8 cellular contexts compared by ENCODE assay signal in genomic region chr11:4607782-4608666, GRCh38. TPM values are rescaled to one million over a fixed set of nuclear protein-coding genes. Genes with fewer than 3 reads are reported as not detected.
DNase-seq lines count a peak whose midpoint lies in the region; FAIRE-seq and TF ChIP-seq lines count a peak whose summit lies in the region.

Gene TRIM68, minus strand, starts transcription at chr11:4608231. Its CDS starts 2,727 bp downstream, at chr11:4605504.

- H3K9me3 Mint-ChIP-seq in activated naive CD4-positive, alpha-beta T cell treated with anti-CD3 and anti-CD28 coated beads, Interleukin-2, amount 10 ng/mL, durations not matched to agents 7 days and 5 days: no peaks in the 10 kb centered on the region

- no peak for TF ChIP-seq EP300 in suprapubic skin (IDR thresholded peaks at IDR 0.05)

- peak; percentile 78 for TF ChIP-seq POLR2A in H54 (IDR thresholded peaks at IDR 0.05; ENCODE audit: low read depth, low read length)
- peak in 1 of 2 donors; percentile 59 for TF ChIP-seq POLR2A in suprapubic skin (IDR thresholded peaks at IDR 0.05)

- no peaks in the 10 kb centered on the region for H4K20me1 ChIP-seq in Loucy (ENCODE audit: insufficient read depth, low read length, poor library complexity, severe bottlenecking)

- CTCF ChIA-PET in activated naive CD4-positive, alpha-beta T cell treated with anti-CD3 and anti-CD28 coated beads, Interleukin-2, amount 10 ng/mL, durations not matched to agents 7 days and 5 days (lab: Charles Lee): interaction anchor here (0.7 to 1.9 kb wide), 4 partner anchors 19 to 426 kb away, joined by 3 to 6 read pairs (median 4); partner anchors contain the start of gene OR51D1

- H3K4me3 Mint-ChIP-seq in activated naive CD4-positive, alpha-beta T cell treated with anti-CD3 and anti-CD28 coated beads, Interleukin-2, amount 10 ng/mL, durations not matched to agents 7 days and 5 days: peak within 1 kb of the TSS; percentile 93

- peak within 1 kb of the TSS; percentile 100 for H2AFZ ChIP-seq in Loucy (ENCODE audit: low read length)

- H3K4me3 ChIP-seq in Loucy (ENCODE audit: low read length, poor library complexity, severe bottlenecking): peak within 1 kb of the TSS; percentile 93
- peak within 1 kb of the TSS; percentile 65 for H3K4me3 ChIP-seq in suprapubic skin

- H3K4me1 ChIP-seq in ES-I3 (ENCODE audit: insufficient read depth, low read length): no peaks in the 10 kb centered on the region
- H3K4me1 ChIP-seq in Loucy (ENCODE audit: insufficient read depth, low read length, poor library complexity, severe bottlenecking): peaks cover 29% of the 10 kb centered on the region
- peaks cover 24% of the 10 kb centered on the region for H3K4me1 ChIP-seq in suprapubic skin

- H3K27me3 ChIP-seq in Loucy (ENCODE audit: insufficient read depth, low read length, poor library complexity, severe bottlenecking) (peaks cover 9% of the 10 kb centered on the region), suprapubic skin (no peaks in the 10 kb centered on the region)

- TF ChIP-seq CTCF in Loucy (conservative IDR thresholded peaks at IDR 0.05; ENCODE audit: low read length) (no peak), suprapubic skin (IDR thresholded peaks at IDR 0.05) (no peak)

- H3K36me3 ChIP-seq in ES-I3 (ENCODE audit: insufficient read depth, low read length) (no peaks in the 10 kb centered on the region), Loucy (ENCODE audit: insufficient read depth, low read length) (no peaks in the 10 kb centered on the region), suprapubic skin (peaks cover 11% of the 10 kb centered on the region)

- no peaks in the 10 kb centered on the region for H3F3A ChIP-seq in Loucy (ENCODE audit: low read depth)

- peak within 1 kb of the TSS; percentile 81 for H3K27ac ChIP-seq in suprapubic skin

- no peaks in the 10 kb centered on the region for H3K9me2 ChIP-seq in Loucy (replicated peaks; ENCODE audit: low read depth, low read length)

- peaks cover 12% of the 10 kb centered on the region for H3K36me3 Mint-ChIP-seq in activated naive CD4-positive, alpha-beta T cell treated with anti-CD3 and anti-CD28 coated beads, Interleukin-2, amount 10 ng/mL, durations not matched to agents 7 days and 5 days

- H3K4me2 ChIP-seq in Loucy (ENCODE audit: low read depth, low read length, poor library complexity, severe bottlenecking): peak within 1 kb of the TSS; percentile 99

- WGBS in suprapubic skin: 4% methylated on average over 42 of the region's 43 CpGs

- H3K27me3 Mint-ChIP-seq in activated naive CD4-positive, alpha-beta T cell treated with anti-CD3 and anti-CD28 coated beads, Interleukin-2, amount 10 ng/mL, durations not matched to agents 7 days and 5 days: no peaks in the 10 kb centered on the region

- peak within 1 kb of the TSS; percentile 94 for H3K27ac Mint-ChIP-seq in activated naive CD4-positive, alpha-beta T cell treated with anti-CD3 and anti-CD28 coated beads, Interleukin-2, amount 10 ng/mL, durations not matched to agents 7 days and 5 days

- H3K4me1 Mint-ChIP-seq in activated naive CD4-positive, alpha-beta T cell treated with anti-CD3 and anti-CD28 coated beads, Interleukin-2, amount 10 ng/mL, durations not matched to agents 7 days and 5 days: peaks cover 40% of the 10 kb centered on the region

- DNase-seq in H54 (ENCODE audit: insufficient read length, low spot score) (peak; percentile 97), SK-N-DZ (ENCODE audit: low spot score) (peak; percentile 95), frontal cortex (ENCODE audit: low spot score in 2 of 2) (peak; percentile 79 to 90), non-pigmented ciliary epithelial cell (ENCODE audit: low read depth) (peak; percentile 81), suprapubic skin (ENCODE audit: low spot score in 2 of 2) (peak; percentile 96)
- DNase-seq in activated naive CD4-positive, alpha-beta T cell treated with anti-CD3 and anti-CD28 coated beads, Interleukin-2, amount 10 ng/mL, durations not matched to agents 7 days and 5 days: peak; percentile 97

- H3K79me2 ChIP-seq in Loucy (ENCODE audit: insufficient read depth, low read length): peaks cover 7% of the 10 kb centered on the region

- H3K9me3 ChIP-seq in ES-I3 (ENCODE audit: control insufficient read depth, insufficient read depth, low read length): no peaks in the 10 kb centered on the region
- no peaks in the 10 kb centered on the region for H3K9me3 ChIP-seq in Loucy (ENCODE audit: insufficient read depth, low read depth, low read length)
- H3K9me3 ChIP-seq in suprapubic skin: no peaks in the 10 kb centered on the region

- H3K9ac ChIP-seq in ES-I3 (ENCODE audit: low read depth, low read length) (peak within 1 kb of the TSS; percentile 99), Loucy (ENCODE audit: low read depth, low read length, poor library complexity, severe bottlenecking) (peak within 1 kb of the TSS; percentile 91)

- FAIRE-seq in H54 (lab: Jason Lieb, UNC) (peak; percentile 95), frontal cortex (lab: Jason Lieb, UNC) (peak; percentile 88)

RNA-seq across cellular contexts. Expression of gene TRIM68, which starts in this region (rescaled TPM):
- 6.4 and 12.6 TPM in 2 replicates for polyA plus RNA-seq in SK-N-DZ (2014; cell fraction: cytosol; rRNA removed)
- 5.0 and 8.0 TPM in 2 replicates for polyA plus RNA-seq in SK-N-DZ (2014; cell fraction: nucleus; rRNA removed)
- total RNA-seq in frontal cortex: 10.2 TPM
- 10 to 100 TPM in 1 of 4 donors, 1 to 10 TPM in 3; 5.6 to 16.6 (median 7.4) TPM for total RNA-seq in suprapubic skin

Comparison
In these comparisons a context has a peak if more than half of its experiments do, and no peak if none do; other contexts are left out.
1. Peak in every context shown above with its lines: DNase-seq, H3K4me3 ChIP-seq and H3K27ac ChIP-seq.